Comparison of ENCODE assay signal across 8 cellular contexts in the genomic region with DNA sequence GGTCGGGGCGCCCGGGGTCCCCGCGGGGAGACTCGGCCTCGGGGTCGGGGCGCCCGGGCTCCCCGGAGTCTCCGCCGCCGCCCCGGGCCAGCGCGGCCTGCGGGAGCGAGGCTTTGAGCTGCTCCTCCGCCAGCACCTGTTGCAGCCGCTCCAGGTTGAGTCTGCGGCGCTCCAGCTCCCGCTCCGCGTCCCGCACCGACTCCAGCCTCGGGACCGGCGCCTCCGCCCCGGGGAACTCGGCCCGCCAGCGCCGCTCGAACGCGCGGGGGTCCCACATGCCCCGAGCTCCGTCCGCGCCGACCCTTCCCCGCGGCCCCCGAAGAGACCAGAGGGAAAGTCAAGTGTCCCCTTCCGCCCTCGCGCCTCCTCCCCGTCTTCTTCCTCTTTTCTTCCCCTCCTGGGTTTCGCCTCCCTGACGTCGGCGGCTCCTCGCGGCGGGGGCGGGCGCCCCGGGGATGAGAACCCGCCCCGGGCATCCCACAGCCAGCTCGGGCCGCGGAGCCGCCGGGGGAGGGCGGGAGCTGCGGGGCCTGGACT. TPM values are rescaled to one million over a fixed set of nuclear protein-coding genes. Genes with fewer than 3 reads are reported as not detected.
DNase-seq lines count a peak whose midpoint lies in the region; ATAC-seq and TF ChIP-seq lines count a peak whose summit lies in the region.

No MANE protein-coding gene starts in this region.

- H3K9me3 ChIP-seq in thymus (ENCODE audit: control insufficient read depth): no peaks in the 10 kb centered on the region

- TF ChIP-seq CTCF in activated B cell treated with CpG ODN at 0.5 μM for 24 hours (IDR thresholded peaks at IDR 0.05): no peak

- H3K36me3 Mint-ChIP-seq in activated B cell treated with CpG ODN at 0.5 μM for 24 hours (ENCODE audit: low read depth): peaks cover 27% of the 10 kb centered on the region
- peaks cover 2% of the 10 kb centered on the region for H3K36me3 Mint-ChIP-seq in effector memory CD8-positive, alpha-beta T cell (ENCODE audit: insufficient read depth)

- no peaks in the 10 kb centered on the region for H3K4me1 ChIP-seq in thymus (ENCODE audit: control insufficient read depth, insufficient read depth, low read length)

- no peaks in the 10 kb centered on the region for H3K36me3 ChIP-seq in thymus (ENCODE audit: control insufficient read depth, insufficient read depth)

- peaks cover 51% of the 10 kb centered on the region for H3K27me3 ChIP-seq in thymus (ENCODE audit: control insufficient read depth, insufficient read depth)

- peak; percentile 52 for ATAC-seq in GM18909 (IDR thresholded peaks at IDR 0.05; ENCODE audit: poor library complexity, unreplicated experiment)
- ATAC-seq in activated B cell treated with CpG ODN at 0.5 μM for 24 hours (ENCODE audit: low read depth): peak; percentile 62
- peak; percentile 51 for ATAC-seq in effector memory CD8-positive, alpha-beta T cell (replicated peaks)

- no peaks in the 10 kb centered on the region for H3K9me3 Mint-ChIP-seq in activated B cell treated with CpG ODN at 0.5 μM for 24 hours
- no peaks in the 10 kb centered on the region for H3K9me3 Mint-ChIP-seq in effector memory CD8-positive, alpha-beta T cell

- H3K4me3 ChIP-seq in thymus (ENCODE audit: low read length): peak overlapping the region; percentile 46

- H3K27me3 Mint-ChIP-seq in activated B cell treated with CpG ODN at 0.5 μM for 24 hours: peaks cover 7% of the 10 kb centered on the region
- peaks cover 40 to 63% of the 10 kb centered on the region in 2 donors for H3K27me3 Mint-ChIP-seq in effector memory CD8-positive, alpha-beta T cell

- H3K4me3 Mint-ChIP-seq in activated B cell treated with CpG ODN at 0.5 μM for 24 hours: peak overlapping the region; percentile 79
- peak overlapping the region; percentile 93 to 94 for H3K4me3 Mint-ChIP-seq in effector memory CD8-positive, alpha-beta T cell

- POLR2A ChIA-PET in activated B cell treated with CpG ODN at 0.5 μM for 24 hours (lab: Charles Lee): interaction anchor here (1.0 to 3.6 kb wide), 10 partner anchors 8 to 65 kb away, joined by 3 to 31 read pairs (median 10); partner anchors contain the start of gene ABR

- peak overlapping the region; percentile 59 for H3K27ac Mint-ChIP-seq in activated B cell treated with CpG ODN at 0.5 μM for 24 hours
- H3K27ac Mint-ChIP-seq in effector memory CD8-positive, alpha-beta T cell: peak overlapping the region; percentile 88 to 94

- CTCF ChIA-PET in activated B cell treated with CpG ODN at 0.5 μM for 24 hours (lab: Charles Lee): interaction anchor here (0.8 to 2.7 kb wide), 8 partner anchors 13 to 107 kb away, joined by 3 to 9 read pairs (median 5); no protein-coding TSS in a partner anchor

- in situ Hi-C loops in ACHN (cut with HindIII; ENCODE audit: low pct_ligation_motif_present, low pct_unique_long_range_greater_than_20kb, low sequenced_read_pairs): no loop called here

- WGBS in thymus: under 1% methylated on average over 72 of the region's 72 CpGs

- DNase-seq in ACHN (peak; percentile 58), HK-2 (ENCODE audit: unreplicated experiment) (peak; percentile 40), activated B cell treated with CpG ODN at 0.5 μM for 24 hours (peak; percentile 80), mucosa of gallbladder (ENCODE audit: low spot score) (peak; percentile 66), NCI-H1105 (lab: John Stamatoyannopoulos, UW) (no peak)
- peak; percentile 11 to 35 (median 27) for DNase-seq in effector memory CD8-positive, alpha-beta T cell

- intact Hi-C loops in activated B cell treated with CpG ODN at 0.5 μM for 24 hours (cut with micrococcal nuclease): loop anchor here (1.0 to 2.0 kb wide), 4 partner anchors 26 to 49 kb away; no protein-coding TSS in a partner anchor

- H3K27ac ChIP-seq in thymus (ENCODE audit: low read depth): no peak overlapping the region

- peaks cover 32% of the 10 kb centered on the region for H3K4me1 Mint-ChIP-seq in activated B cell treated with CpG ODN at 0.5 μM for 24 hours
- H3K4me1 Mint-ChIP-seq in effector memory CD8-positive, alpha-beta T cell (ENCODE audit: low read depth in 2 of 2): peaks cover 13 to 15% of the 10 kb centered on the region in 2 donors

RNA-seq across cellular contexts. Expression of gene BHLHA9, which starts 40.8 kb away (rescaled TPM):
- total RNA-seq in activated B cell treated with CpG ODN at 0.5 μM for 24 hours (not detected in 2 replicates), mucosa of gallbladder (not detected)
- not detected for polyA plus RNA-seq in thymus

RNA-seq across cellular contexts. Expression of gene ABR, which starts 49.6 kb away (rescaled TPM):
- total RNA-seq in activated B cell treated with CpG ODN at 0.5 μM for 24 hours: 132 and 150 TPM in 2 replicates
- 279 TPM for total RNA-seq in mucosa of gallbladder
- 37.6 TPM for polyA plus RNA-seq in thymus

RNA-seq across cellular contexts. Expression of gene TRARG1, which starts 50.0 kb away (rescaled TPM):
- total RNA-seq in activated B cell treated with CpG ODN at 0.5 μM for 24 hours: not detected in 2 replicates
- not detected for total RNA-seq in mucosa of gallbladder
- polyA plus RNA-seq in thymus: 1.0 TPM
